In the genomic region with DNA sequence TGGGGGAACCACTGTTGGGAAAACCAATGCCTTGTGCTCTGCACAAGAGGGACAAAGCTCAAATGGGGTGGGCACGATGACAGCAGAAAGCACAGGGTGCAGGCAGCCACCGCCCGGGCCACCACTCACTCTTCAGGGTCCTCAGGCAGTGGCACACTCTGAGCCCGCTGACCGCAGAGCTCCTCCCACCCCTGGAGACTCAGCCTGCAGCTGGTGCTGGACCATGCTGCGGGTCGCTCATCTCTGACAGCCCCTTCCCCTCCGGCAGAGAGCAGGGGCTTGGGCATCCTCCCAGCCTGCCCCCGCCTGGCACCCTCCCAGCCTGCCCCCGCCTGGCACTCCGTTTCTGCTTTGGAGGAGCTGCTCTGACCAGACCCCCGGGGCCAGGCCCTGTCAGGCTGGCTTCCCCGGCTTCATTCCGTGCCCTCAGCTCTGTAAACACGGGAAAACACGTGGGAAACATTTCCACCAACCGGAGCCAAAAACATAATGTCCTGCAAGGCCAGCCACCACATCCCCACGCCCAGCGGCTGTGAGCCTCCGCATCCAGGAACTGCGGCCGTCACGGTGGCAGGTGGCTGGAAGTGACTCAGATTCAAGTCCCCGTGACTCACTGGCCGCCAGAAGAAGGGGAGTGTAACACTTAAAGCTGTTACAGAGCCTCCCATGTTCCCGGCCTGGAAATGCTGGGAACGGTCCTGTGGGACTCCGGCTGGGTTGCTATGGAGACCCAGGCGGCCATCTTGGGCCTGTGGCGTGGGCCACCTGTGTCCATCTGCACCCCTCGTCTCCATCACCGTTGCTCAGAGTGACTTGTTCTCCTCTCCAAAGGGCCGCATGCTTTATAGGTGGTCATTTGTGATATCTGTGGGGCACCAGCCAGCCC, we compare ENCODE assay signal across 9 cellular contexts. TPM values are rescaled to one million over a fixed set of nuclear protein-coding genes. Genes with fewer than 3 reads are reported as not detected.
DNase-seq lines count a peak whose midpoint lies in the region; ATAC-seq and TF ChIP-seq lines count a peak whose summit lies in the region.
"Had no signal": no experiment of that assay in that cellular context is flagged by ENCODE, and none has a peak within 500 bp of the region (broad histone marks: within the 10 kb centered on the region; RNA-seq: fewer than 3 reads in every experiment).

No MANE protein-coding gene starts in this region.

- no peaks in the 10 kb centered on the region for H3K36me3 Mint-ChIP-seq in activated T-cell treated with anti-CD3 and anti-CD28 coated beads, Interleukin-2, amount 50 U/mL, for 24 hours (ENCODE audit: low read depth)
- H3K36me3 Mint-ChIP-seq in activated T-cell treated with anti-CD3 and anti-CD28 coated beads, Interleukin-2, amount 50 U/mL, for 4 hours (ENCODE audit: insufficient read depth), result no peaks in the 10 kb centered on the region
- H3K36me3 Mint-ChIP-seq in progenitor cell of endocrine pancreas (ENCODE audit: insufficient read depth), result no peaks in the 10 kb centered on the region

- H3K27me3 Mint-ChIP-seq in activated T-cell treated with anti-CD3 and anti-CD28 coated beads, Interleukin-2, amount 50 U/mL, for 24 hours, result peaks cover 4% of the 10 kb centered on the region
- H3K27me3 Mint-ChIP-seq in activated T-cell treated with anti-CD3 and anti-CD28 coated beads, Interleukin-2, amount 50 U/mL, for 4 hours (ENCODE audit: low read depth), result peaks cover 5% of the 10 kb centered on the region
- H3K27me3 Mint-ChIP-seq in progenitor cell of endocrine pancreas, result peaks cover 10% of the 10 kb centered on the region

- ATAC-seq in activated T-cell treated with anti-CD3 and anti-CD28 coated beads, Interleukin-2, amount 50 U/mL, for 4 hours, result no peak
- peak; percentile 60 for ATAC-seq in foreskin keratinocyte
- no peak for ATAC-seq in HG03159 (IDR thresholded peaks at IDR 0.05; ENCODE audit: unreplicated experiment)

- no peak overlapping the region for H3K4me3 Mint-ChIP-seq in activated T-cell treated with anti-CD3 and anti-CD28 coated beads, Interleukin-2, amount 50 U/mL, for 24 hours
- H3K4me3 Mint-ChIP-seq in activated T-cell treated with anti-CD3 and anti-CD28 coated beads, Interleukin-2, amount 50 U/mL, for 4 hours, result no peak overlapping the region
- H3K4me3 Mint-ChIP-seq in progenitor cell of endocrine pancreas (ENCODE audit: low read depth), result no peak overlapping the region

- peak; percentile 16 for DNase-seq in activated T-cell treated with anti-CD3 and anti-CD28 coated beads, Interleukin-2, amount 50 U/mL, for 24 hours
- DNase-seq in activated T-cell treated with anti-CD3 and anti-CD28 coated beads, Interleukin-2, amount 50 U/mL, for 4 hours, result no peak
- DNase-seq in SW 1271 (lab: John Stamatoyannopoulos, UW) (peak; percentile 92 to 94), foreskin keratinocyte (peak; percentile 44 to 48), progenitor cell of endocrine pancreas (ENCODE audit: low spot score, unreplicated experiment) (peak; percentile 8), T-helper 9 cell (no peak), SKM-1 (lab: John Stamatoyannopoulos, UW; ENCODE audit: unreplicated experiment) (no peak)
- DNase-seq: DND-41 had no signal

- no peak overlapping the region for H3K27ac Mint-ChIP-seq in activated T-cell treated with anti-CD3 and anti-CD28 coated beads, Interleukin-2, amount 50 U/mL, for 24 hours
- H3K27ac Mint-ChIP-seq in progenitor cell of endocrine pancreas, result no peak overlapping the region

- H3K4me1 Mint-ChIP-seq in activated T-cell treated with anti-CD3 and anti-CD28 coated beads, Interleukin-2, amount 50 U/mL, for 24 hours (ENCODE audit: low read depth), result no peaks in the 10 kb centered on the region
- no peaks in the 10 kb centered on the region for H3K4me1 Mint-ChIP-seq in activated T-cell treated with anti-CD3 and anti-CD28 coated beads, Interleukin-2, amount 50 U/mL, for 4 hours (ENCODE audit: low read depth)
- no peaks in the 10 kb centered on the region for H3K4me1 Mint-ChIP-seq in progenitor cell of endocrine pancreas (ENCODE audit: low read depth)

- no peaks in the 10 kb centered on the region for H3K9me3 Mint-ChIP-seq in activated T-cell treated with anti-CD3 and anti-CD28 coated beads, Interleukin-2, amount 50 U/mL, for 24 hours
- H3K9me3 Mint-ChIP-seq in activated T-cell treated with anti-CD3 and anti-CD28 coated beads, Interleukin-2, amount 50 U/mL, for 4 hours, result no peaks in the 10 kb centered on the region
- no peaks in the 10 kb centered on the region for H3K9me3 Mint-ChIP-seq in progenitor cell of endocrine pancreas (ENCODE audit: low read depth)

- H3K4me1 ChIP-seq in foreskin keratinocyte, result no peaks in the 10 kb centered on the region

- no peak overlapping the region for H3K27ac ChIP-seq in foreskin keratinocyte

- TF ChIP-seq CTCF in foreskin keratinocyte (conservative IDR thresholded peaks at IDR 0.05) (no peak), progenitor cell of endocrine pancreas (IDR thresholded peaks at IDR 0.05; ENCODE audit: unreplicated experiment) (no peak)

- H3K27me3 ChIP-seq in foreskin keratinocyte, result no peaks in the 10 kb centered on the region

RNA-seq across cellular contexts. Expression of a gene that starts 6.8 kb away (rescaled TPM):
- 1 to 10 TPM in 2 of 3 donors, under 1 TPM in 1; 0.53 to 2.1 (median 1.3) TPM for total RNA-seq in activated T-cell treated with anti-CD3 and anti-CD28 coated beads, Interleukin-2, amount 50 U/mL, for 4 hours
- total RNA-seq in foreskin keratinocyte (not detected in 2 replicates), progenitor cell of endocrine pancreas (2.2 and 2.5 TPM in 2 replicates)
- polyA plus RNA-seq in foreskin keratinocyte, result not detected in 2 replicates

Comparison
In these comparisons a context has a peak if more than half of its experiments do, and no peak if none do; other contexts are left out.
1. DNase-seq: peak in activated T-cell treated with anti-CD3 and anti-CD28 coated beads, Interleukin-2, amount 50 U/mL, for 24 hours (single experiment), SW 1271 (2 of 2), foreskin keratinocyte (2 of 2) and progenitor cell of endocrine pancreas (single experiment); none in activated T-cell treated with anti-CD3 and anti-CD28 coated beads, Interleukin-2, amount 50 U/mL, for 4 hours (single experiment), T-helper 9 cell (single experiment) and SKM-1 (single experiment).